13 cellular contexts compared by ENCODE assay signal in the genomic region with DNA sequence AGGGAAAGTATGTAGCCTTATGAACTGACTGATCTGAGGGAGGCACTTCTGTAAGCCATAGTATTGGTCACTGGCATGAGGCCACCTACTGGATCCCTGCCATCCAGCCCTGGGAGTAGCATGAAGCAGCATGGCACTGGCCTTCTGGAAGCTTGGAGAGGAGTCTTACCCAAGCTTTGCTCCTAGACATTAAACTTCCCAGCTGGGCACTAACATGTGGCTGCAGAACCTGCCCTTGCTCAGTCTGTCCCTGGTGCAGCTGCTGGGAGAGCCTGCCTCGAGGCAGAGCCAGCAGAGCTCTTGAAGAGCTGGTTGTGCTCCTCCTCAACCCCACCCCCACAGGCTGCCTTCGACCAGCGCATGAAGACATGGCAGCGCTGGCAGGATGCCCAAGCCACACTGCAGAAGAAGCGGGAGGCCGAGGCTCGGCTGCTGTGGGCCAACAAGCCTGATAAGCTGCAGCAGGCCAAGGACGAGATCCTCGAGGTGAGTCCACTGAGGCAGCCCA. TPM values are rescaled to one million over a fixed set of nuclear protein-coding genes. Genes with fewer than 3 reads are reported as not detected.
DNase-seq lines count a peak whose midpoint lies in the region; ATAC-seq and TF ChIP-seq lines count a peak whose summit lies in the region.
"Had no signal": no experiment of that assay in that cellular context is flagged by ENCODE, and none has a peak within 500 bp of the region (broad histone marks: within the 10 kb centered on the region; RNA-seq: fewer than 3 reads in every experiment).

No MANE protein-coding gene starts in this region.

- peak overlapping the region in 3 of 5 donors; percentile 16 to 18 (median 17) for H3K27ac ChIP-seq in adrenal gland
- H3K27ac ChIP-seq: BLaER1 treated with 17β-estradiol and CSF1 and Interleukin-3, amounts not matched to agents 10 nM and 100 nM; skin epidermis; vagina had no signal

- intact Hi-C loops in adrenal gland (cut with DNase I) = no loop called here

- no peak overlapping the region for H3K4me3 ChIP-seq in adrenal gland
- H3K4me3 ChIP-seq: BLaER1 treated with 17β-estradiol and CSF1 and Interleukin-3, amounts not matched to agents 10 nM and 100 nM; mucosa of descending colon; skin epidermis; vagina had no signal

- no peaks in the 10 kb centered on the region for H3K27me3 ChIP-seq in adrenal gland
- H3K27me3 ChIP-seq: BLaER1 treated with 17β-estradiol and CSF1 and Interleukin-3, amounts not matched to agents 10 nM and 100 nM; vagina had no signal

- TF ChIP-seq CTCF in adrenal gland (IDR thresholded peaks at IDR 0.05) (no peak), GM20000 (IDR thresholded peaks at IDR 0.05; ENCODE audit: extremely low read depth, missing control alignments) (no peak)

- no peak for ATAC-seq in GM19467 (IDR thresholded peaks at IDR 0.05; ENCODE audit: unreplicated experiment)
- no peak for ATAC-seq in HG03025 (IDR thresholded peaks at IDR 0.05; ENCODE audit: low FRiP score, unreplicated experiment)
- ATAC-seq: mucosa of descending colon, T-helper 17 cell had no signal

- WGBS in adrenal gland, 4 donors = 41 to 68% (median 48%) methylated on average over 7 to 9 of the region's 9 CpGs

- peaks cover 7 to 15% of the 10 kb centered on the region in 2 donors for H3K4me1 ChIP-seq in adrenal gland (replicated peaks in 1 of 2)
- H3K4me1 ChIP-seq: vagina had no signal

- no peak for TF ChIP-seq POLR2A in adrenal gland (IDR thresholded peaks at IDR 0.05)

- peaks cover 0 to 91% of the 10 kb centered on the region in 2 donors for H3K36me3 ChIP-seq in adrenal gland (replicated peaks in 1 of 2)

- DNase-seq in EH (ENCODE audit: low read depth) (peak; percentile 44), adrenal gland (peak; percentile 73 to 91 (median 88)), globus pallidus (ENCODE audit: low spot score) (peak; percentile 76), nucleus accumbens (lab: John Stamatoyannopoulos, UW) (peak in 45 of 56 donors; percentile 31 to 85 (median 73)), Kasumi-1 (lab: John Stamatoyannopoulos, UW) (no peak), GM20000 (ENCODE audit: low spot score) (no peak)
- DNase-seq: mucosa of descending colon, T-helper 17 cell had no signal

- H3K9me3 ChIP-seq in adrenal gland (replicated peaks in 1 of 3) = no peaks in the 10 kb centered on the region
- H3K9me3 ChIP-seq: BLaER1 treated with 17β-estradiol and CSF1 and Interleukin-3, amounts not matched to agents 10 nM and 100 nM; mucosa of descending colon; vagina had no signal

RNA-seq across cellular contexts. Expression of gene SNX22, which starts 17.2 kb away (rescaled TPM):
- 1 to 10 TPM in 4 of 8 donors, under 1 TPM in 4; 0.35 to 2.5 (median 1.0) TPM for total RNA-seq in adrenal gland
- polyA plus RNA-seq in adrenal gland = 1 to 10 TPM in 2 of 3 donors, under 1 TPM in 1; 0.15 to 3.1 (median 2.3) TPM
- total RNA-seq: vagina had no signal

RNA-seq across cellular contexts. Expression of gene PPIB, which starts 28.4 kb away (rescaled TPM):
- total RNA-seq in adrenal gland = 1,000 to 10,000 TPM in 1 of 8 donors, 100 to 1,000 TPM in 7; 313 to 2,941 (median 534) TPM
- polyA plus RNA-seq in adrenal gland = 1,000 to 10,000 TPM in 1 of 3 donors, 100 to 1,000 TPM in 2; 611 to 1,206 (median 702) TPM

RNA-seq across cellular contexts. Expression of gene SNX1, which starts 38.6 kb away (rescaled TPM):
- 100 to 1,000 TPM in 6 of 8 donors, 10 to 100 TPM in 2; 79.7 to 251 (median 145) TPM for total RNA-seq in adrenal gland
- 100 to 1,000 TPM in 1 of 3 donors, 10 to 100 TPM in 2; 69.3 to 119 (median 78.1) TPM for polyA plus RNA-seq in adrenal gland

RNA-seq across cellular contexts. Expression of gene CIAO2A, which starts 40.7 kb away (rescaled TPM):
- total RNA-seq in adrenal gland = 100 to 1,000 TPM in 5 of 8 donors, 10 to 100 TPM in 3; 49.2 to 209 (median 118) TPM
- polyA plus RNA-seq in adrenal gland = 100 to 1,000 TPM in 2 of 3 donors, 10 to 100 TPM in 1; 93.6 to 154 (median 108) TPM

Comparison
In these comparisons a context has a peak if more than half of its experiments do, and no peak if none do; other contexts are left out.
1. DNase-seq: peak in EH (single experiment), adrenal gland (7 of 7), globus pallidus (single experiment) and nucleus accumbens (45 of 56); none in Kasumi-1 (0 of 2) and GM20000 (single experiment).